In the genomic region with DNA sequence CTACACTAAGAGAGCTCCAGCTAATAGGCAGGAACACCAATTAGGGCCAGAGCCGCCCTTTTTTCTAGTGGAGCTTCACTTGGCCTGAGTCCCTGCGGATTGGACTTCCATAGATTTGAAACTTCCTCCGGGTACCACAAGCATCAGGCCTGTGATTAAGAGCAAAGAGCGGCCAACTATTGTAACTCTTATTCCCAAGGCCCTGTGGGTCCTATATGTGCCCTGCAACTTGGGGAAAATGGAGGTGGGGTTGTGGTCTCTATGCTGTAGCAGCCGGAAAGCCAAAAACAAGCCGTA, we compare ENCODE assay signal across 8 cellular contexts. TPM values are rescaled to one million over a fixed set of nuclear protein-coding genes. Genes with fewer than 3 reads are reported as not detected.
DNase-seq lines count a peak whose midpoint lies in the region; ATAC-seq, FAIRE-seq and TF ChIP-seq lines count a peak whose summit lies in the region.
"Had no signal": no experiment of that assay in that cellular context is flagged by ENCODE, and none has a peak within 500 bp of the region (broad histone marks: within the 10 kb centered on the region; RNA-seq: fewer than 3 reads in every experiment).

A gene (plus strand): TSS at position 198 of the 297 bp plus-strand sequence. CDS start 16,488 bp downstream, outside the sequence.

- peaks cover 4% of the 10 kb centered on the region for H3K27me3 Mint-ChIP-seq in activated CD8-positive, alpha-beta T cell treated with anti-CD3 and anti-CD28 coated beads, Interleukin-2, amount 10 ng/mL, durations not matched to agents 7 days and 5 days (ENCODE audit: low read depth)
- H3K27me3 Mint-ChIP-seq in stimulated activated memory B cell treated with anti-CD40 and anti-IgM and Interleukin-4, amounts not matched to agents 10 μg/mL and 1 μg/mL and 100 μg/mL, for 72 hours, result no peaks in the 10 kb centered on the region

- H3K79me2 ChIP-seq in HCT116 (ENCODE audit: insufficient read depth, low read length), result no peaks in the 10 kb centered on the region

- peaks cover 9% of the 10 kb centered on the region for H3K4me1 Mint-ChIP-seq in activated CD8-positive, alpha-beta T cell treated with anti-CD3 and anti-CD28 coated beads, Interleukin-2, amount 10 ng/mL, durations not matched to agents 7 days and 5 days (ENCODE audit: low read depth)
- H3K4me1 Mint-ChIP-seq in stimulated activated memory B cell treated with anti-CD40 and anti-IgM and Interleukin-4, amounts not matched to agents 10 μg/mL and 1 μg/mL and 100 μg/mL, for 72 hours, result peaks cover 15% of the 10 kb centered on the region

- TF ChIP-seq POLR2A in HCT116 (IDR thresholded peaks at IDR 0.05; ENCODE audit: borderline replicate concordance, extremely low read depth, insufficient read depth, insufficient read length), result no peak

- no TSS peak for BruUV-seq in HCT116 (replicated peaks; lab: Mats Ljungman, UMichigan)

- peak within 1 kb of the TSS; percentile 38 to 55 for H3K4me3 ChIP-seq in HCT116 (replicated peaks in 1 of 2; ENCODE audit: low read depth in 1 of 2, low read length in 2 of 2)
- H3K4me3 ChIP-seq in right cardiac atrium (ENCODE audit: low read length), result peak within 1 kb of the TSS; percentile 60

- H3K9ac ChIP-seq in HCT116 (ENCODE audit: low read length), result no peak within 1 kb of the TSS

- no peak for TF ChIP-seq RAD21 in HCT116 (IDR thresholded peaks at IDR 0.05; ENCODE audit: low read depth)

- H2AFZ ChIP-seq in HCT116 (ENCODE audit: low read depth, low read length, poor library complexity, severe bottlenecking), result peak within 1 kb of the TSS; percentile 94

- no peaks in the 10 kb centered on the region for H3K9me3 Mint-ChIP-seq in activated CD8-positive, alpha-beta T cell treated with anti-CD3 and anti-CD28 coated beads, Interleukin-2, amount 10 ng/mL, durations not matched to agents 7 days and 5 days (ENCODE audit: insufficient read depth)
- no peaks in the 10 kb centered on the region for H3K9me3 Mint-ChIP-seq in stimulated activated memory B cell treated with anti-CD40 and anti-IgM and Interleukin-4, amounts not matched to agents 10 μg/mL and 1 μg/mL and 100 μg/mL, for 72 hours

- POLR2A ChIA-PET in HCT116 (lab: Charles Lee), result interaction anchor here (1.4 kb wide), 1 partner anchor 104 kb away, joined by 5 read pairs; no protein-coding TSS in a partner anchor
- POLR2A ChIA-PET in activated CD8-positive, alpha-beta T cell treated with anti-CD3 and anti-CD28 coated beads, Interleukin-2, amount 10 ng/mL, durations not matched to agents 7 days and 5 days (lab: Charles Lee), result interaction anchor here (0.6 to 0.8 kb wide), 3 partner anchors 105 to 396 kb away, joined by 3 to 4 read pairs (median 3); no protein-coding TSS in a partner anchor

- H3K27ac Mint-ChIP-seq in activated CD8-positive, alpha-beta T cell treated with anti-CD3 and anti-CD28 coated beads, Interleukin-2, amount 10 ng/mL, durations not matched to agents 7 days and 5 days, result peak within 1 kb of the TSS; percentile 44
- H3K27ac Mint-ChIP-seq in stimulated activated memory B cell treated with anti-CD40 and anti-IgM and Interleukin-4, amounts not matched to agents 10 μg/mL and 1 μg/mL and 100 μg/mL, for 72 hours, result peak within 1 kb of the TSS; percentile 78

- no peaks in the 10 kb centered on the region for H3K9me2 ChIP-seq in HCT116 (ENCODE audit: insufficient read depth)

- ATAC-seq in HCT116, result no peak
- no peak for ATAC-seq in activated CD8-positive, alpha-beta T cell treated with anti-CD3 and anti-CD28 coated beads, Interleukin-2, amount 10 ng/mL, durations not matched to agents 7 days and 5 days
- no peak for ATAC-seq in right cardiac atrium
- no peak for ATAC-seq in stimulated activated memory B cell treated with anti-CD40 and anti-IgM and Interleukin-4, amounts not matched to agents 10 μg/mL and 1 μg/mL and 100 μg/mL, for 72 hours
- ATAC-seq in GM21381 (IDR thresholded peaks at IDR 0.05; ENCODE audit: unreplicated experiment), result no peak
- ATAC-seq in HG03039 (IDR thresholded peaks at IDR 0.05; ENCODE audit: unreplicated experiment), result no peak

- DNase-seq in HCT116 (ENCODE audit: low read depth, low spot score) (no peak), right cardiac atrium (no peak), D721Med (ENCODE audit: insufficient read length, low spot score) (no peak)
- no peak for DNase-seq in activated CD8-positive, alpha-beta T cell treated with anti-CD3 and anti-CD28 coated beads, Interleukin-2, amount 10 ng/mL, durations not matched to agents 7 days and 5 days

- peaks cover 8 to 14% of the 10 kb centered on the region in 2 experiments; a peak in 2 of 4 replicates for H3K4me1 ChIP-seq in HCT116 (ENCODE audit: control insufficient read depth in 1 of 2, insufficient read depth in 2 of 2, low read length in 2 of 2)
- no peaks in the 10 kb centered on the region for H3K4me1 ChIP-seq in right cardiac atrium (ENCODE audit: control insufficient read depth, insufficient read depth, low read length)

- intact Hi-C loops in HCT116 (cut with micrococcal nuclease) (loop anchor here (1.0 to 10.0 kb wide), 7 partner anchors 63 to 753 kb away; no protein-coding TSS in a partner anchor), right cardiac atrium (cut with DNase I) (loop anchor here (2.0 to 5.0 kb wide), 6 partner anchors 60 to 120 kb away; no protein-coding TSS in a partner anchor)

- no peaks in the 10 kb centered on the region for H3K9me3 ChIP-seq in HCT116 (ENCODE audit: control insufficient read depth in 1 of 2, insufficient read depth in 1 of 2, low read depth in 1 of 2, low read length in 2 of 2)
- H3K9me3 ChIP-seq in right cardiac atrium (ENCODE audit: control insufficient read depth, low read length), result no peaks in the 10 kb centered on the region
- H3K9me3 ChIP-seq: MG63 had no signal

- CTCF ChIA-PET in HCT116 (lab: Charles Lee), result interaction anchor here (0.7 to 3.8 kb wide), 13 partner anchors 10 to 329 kb away, joined by 3 to 45 read pairs (median 5); no protein-coding TSS in a partner anchor
- CTCF ChIA-PET in activated CD8-positive, alpha-beta T cell treated with anti-CD3 and anti-CD28 coated beads, Interleukin-2, amount 10 ng/mL, durations not matched to agents 7 days and 5 days (lab: Charles Lee), result interaction anchor here (0.6 to 5.7 kb wide), 22 partner anchors 9 to 841 kb away, joined by 3 to 147 read pairs (median 5); a partner anchor contains a TSS

- no peaks in the 10 kb centered on the region for H3K36me3 Mint-ChIP-seq in activated CD8-positive, alpha-beta T cell treated with anti-CD3 and anti-CD28 coated beads, Interleukin-2, amount 10 ng/mL, durations not matched to agents 7 days and 5 days (ENCODE audit: low read depth)
- H3K36me3 Mint-ChIP-seq in stimulated activated memory B cell treated with anti-CD40 and anti-IgM and Interleukin-4, amounts not matched to agents 10 μg/mL and 1 μg/mL and 100 μg/mL, for 72 hours, result no peaks in the 10 kb centered on the region

- H3K4me3 Mint-ChIP-seq in activated CD8-positive, alpha-beta T cell treated with anti-CD3 and anti-CD28 coated beads, Interleukin-2, amount 10 ng/mL, durations not matched to agents 7 days and 5 days, result peak within 1 kb of the TSS; percentile 79
- H3K4me3 Mint-ChIP-seq in stimulated activated memory B cell treated with anti-CD40 and anti-IgM and Interleukin-4, amounts not matched to agents 10 μg/mL and 1 μg/mL and 100 μg/mL, for 72 hours, result peak within 1 kb of the TSS; percentile 94

- no peak for TF ChIP-seq CTCF in HCT116 (IDR thresholded peaks at IDR 0.05 in 2 of 3, conservative IDR thresholded peaks at IDR 0.05 in 1 of 3; ENCODE audit: borderline replicate concordance in 1 of 3, insufficient read depth in 1 of 3, low read depth in 2 of 3, low read length in 2 of 3)
- TF ChIP-seq CTCF in D721Med (IDR thresholded peaks at IDR 0.05; ENCODE audit: insufficient read depth, missing control alignments), result no peak

- H3K27me3 ChIP-seq in HCT116 (ENCODE audit: insufficient read depth, low read length) (no peaks in the 10 kb centered on the region), right cardiac atrium (ENCODE audit: control insufficient read depth, insufficient read depth) (no peaks in the 10 kb centered on the region)
- H3K27me3 ChIP-seq: MG63 had no signal

- WGBS in right cardiac atrium, result 65% methylated on average over 6 of the region's 6 CpGs

- H3K4me2 ChIP-seq in HCT116 (ENCODE audit: low read length), result peak within 1 kb of the TSS; percentile 78

- H3K27ac ChIP-seq in HCT116 (ENCODE audit: low read depth, low read length) (no peak within 1 kb of the TSS), right cardiac atrium (ENCODE audit: low read length) (no peak within 1 kb of the TSS)

- RAD21 ChIA-PET in HCT116 (lab: Charles Lee; ENCODE audit: low non-redundant PET in 1 of 2, low total read pairs in 2 of 2, uncharacterized antibody in 2 of 2, unreplicated experiment in 2 of 2), result interaction anchor here (0.6 to 2.6 kb wide), 11 partner anchors 62 to 752 kb away, joined by 3 to 14 read pairs (median 3); a partner anchor contains a TSS

- no peak for FAIRE-seq in D721Med (lab: Jason Lieb, UNC)

- H3K36me3 ChIP-seq in HCT116 (ENCODE audit: control insufficient read depth in 1 of 2, insufficient read depth in 2 of 2, low read length in 2 of 2), result no peaks in the 10 kb centered on the region
- H3K36me3 ChIP-seq: MG63 had no signal

- no peaks in the 10 kb centered on the region for H4K20me1 ChIP-seq in HCT116 (ENCODE audit: insufficient read depth)

TF ChIP-seq in HCT116, 20 proteins besides CTCF, POLR2A, EP300 and RAD21 (continues in another document):
- TF ChIP-seq EGR1 (IDR thresholded peaks at IDR 0.05; ENCODE audit: low read depth), result no peak

RNA-seq across cellular contexts. Expression of the gene that starts here (rescaled TPM):
- total RNA-seq in HCT116 (2021; ENCODE audit: unreplicated experiment) (not detected), right cardiac atrium (not detected)
- polyA plus RNA-seq in HCT116 (2012), result not detected in 2 replicates
- total RNA-seq in activated CD8-positive, alpha-beta T cell treated with anti-CD3 and anti-CD28 coated beads, Interleukin-2, amount 10 ng/mL, durations not matched to agents 7 days and 5 days, result not detected
- polyA plus RNA-seq in right cardiac atrium, result not detected
